Comparison of ENCODE assay signal across 14 cellular contexts in the genomic region with DNA sequence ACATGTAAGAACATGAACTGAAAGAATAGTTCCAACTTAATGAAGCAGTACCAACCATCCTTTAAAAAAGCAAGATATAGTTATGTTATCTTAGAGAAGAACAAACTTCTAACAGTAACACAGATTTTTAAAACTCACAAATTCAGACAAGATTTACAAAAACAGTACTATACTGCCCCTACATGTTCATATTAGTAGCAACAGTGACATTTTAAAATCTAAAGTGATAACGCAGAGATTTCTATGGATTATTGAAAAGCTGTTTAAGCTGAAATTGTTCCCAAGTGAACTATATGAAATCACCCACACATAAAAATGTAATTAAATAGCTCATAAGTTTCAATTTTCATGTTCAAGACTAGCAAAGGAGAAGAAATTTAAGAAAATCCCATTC.
DNase-seq lines count a peak whose midpoint lies in the region; ATAC-seq, FAIRE-seq and TF ChIP-seq lines count a peak whose summit lies in the region.
"Had no signal": no experiment of that assay in that cellular context is flagged by ENCODE, and none has a peak within 500 bp of the region (broad histone marks: within the 10 kb centered on the region; RNA-seq: fewer than 3 reads in every experiment).

No MANE protein-coding gene starts in this region.

- H3K9me3 ChIP-seq in AG04450 (ENCODE audit: control insufficient read depth, insufficient read depth, low read length), result no peaks in the 10 kb centered on the region
- H3K9me3 ChIP-seq in kidney (ENCODE audit: control insufficient read depth in 1 of 2, low read length in 2 of 2), result no peaks in the 10 kb centered on the region

- no peak overlapping the region for H3K4me3 ChIP-seq in AG04450 (ENCODE audit: low read depth, low read length)
- no peak overlapping the region for H3K4me3 ChIP-seq in kidney (ENCODE audit: low read length in 2 of 2)

- H3K9ac ChIP-seq in kidney (ENCODE audit: low read length in 2 of 2), result no peak overlapping the region

- TF ChIP-seq CTCF in AG04450 (IDR thresholded peaks at IDR 0.05; ENCODE audit: low read depth, low read length) (peak; percentile 38), GM12873 (IDR thresholded peaks at IDR 0.05; ENCODE audit: insufficient read depth, low read depth, low read length, missing control alignments) (peak; percentile 11), kidney (IDR thresholded peaks at IDR 0.05; ENCODE audit: borderline replicate concordance, extremely low read depth, insufficient read depth) (peak; percentile 33)

- ATAC-seq in HG02642 (IDR thresholded peaks at IDR 0.05; ENCODE audit: poor library complexity, unreplicated experiment), result no peak
- no peak for ATAC-seq in GM19463 (IDR thresholded peaks at IDR 0.05; ENCODE audit: unreplicated experiment)
- ATAC-seq: naive thymus-derived CD4-positive, alpha-beta T cell; Panc1 had no signal

- CTCF ChIA-PET in AG04450 (lab: Charles Lee), result interaction anchor here (0.7 to 1.3 kb wide), 8 partner anchors 12 to 770 kb away, joined by 3 to 5 read pairs (median 3); no protein-coding TSS in a partner anchor

- H3K36me3 ChIP-seq in kidney (ENCODE audit: control insufficient read depth in 1 of 2, insufficient read depth in 2 of 2, low read length in 2 of 2), result no peaks in the 10 kb centered on the region

- H3K4me1 ChIP-seq in kidney (ENCODE audit: control insufficient read depth in 1 of 2, insufficient read depth in 1 of 2, low read depth in 1 of 2, low read length in 2 of 2), result no peaks in the 10 kb centered on the region

- DNase-seq in AG04450 (ENCODE audit: low read depth, low spot score), result no peak
- no peak for DNase-seq in kidney
- DNase-seq in SK-N-DZ (ENCODE audit: low spot score), result no peak
- DNase-seq in CD1c-positive myeloid dendritic cell (ENCODE audit: extremely low spot score), result no peak
- DNase-seq: activated CD4-positive, alpha-beta T cell treated with anti-CD3 and anti-CD28 coated beads for 4 hours; DMS 273 treated with DMSO at 0.1 percent for 48 hours; glutamatergic neuron; stimulated activated CD4-positive, alpha-beta T cell treated with anti-CD3 and anti-CD28 coated beads, Interleukin-4, amount 100 ng/mL, for 4 hours had no signal

- no peaks in the 10 kb centered on the region for H3K27me3 ChIP-seq in AG04450 (ENCODE audit: control insufficient read depth, insufficient read depth, low read length)

- no peak overlapping the region for H3K27ac ChIP-seq in AG04450 (ENCODE audit: low read depth, low read length)
- H3K27ac ChIP-seq in kidney (ENCODE audit: low read depth in 2 of 2, low read length in 2 of 2), result no peak overlapping the region

- intact Hi-C loops in kidney (cut with DNase I), result no loop called here

- POLR2A ChIA-PET in AG04450 (lab: Yijun Ruan, JAX), result no interaction called here

- FAIRE-seq in TTC549 (lab: Jason Lieb, UNC), result peak; percentile 84
- no peak for FAIRE-seq in kidney (lab: Jason Lieb, UNC)
